9 cellular contexts compared by ENCODE assay signal in the genomic region with DNA sequence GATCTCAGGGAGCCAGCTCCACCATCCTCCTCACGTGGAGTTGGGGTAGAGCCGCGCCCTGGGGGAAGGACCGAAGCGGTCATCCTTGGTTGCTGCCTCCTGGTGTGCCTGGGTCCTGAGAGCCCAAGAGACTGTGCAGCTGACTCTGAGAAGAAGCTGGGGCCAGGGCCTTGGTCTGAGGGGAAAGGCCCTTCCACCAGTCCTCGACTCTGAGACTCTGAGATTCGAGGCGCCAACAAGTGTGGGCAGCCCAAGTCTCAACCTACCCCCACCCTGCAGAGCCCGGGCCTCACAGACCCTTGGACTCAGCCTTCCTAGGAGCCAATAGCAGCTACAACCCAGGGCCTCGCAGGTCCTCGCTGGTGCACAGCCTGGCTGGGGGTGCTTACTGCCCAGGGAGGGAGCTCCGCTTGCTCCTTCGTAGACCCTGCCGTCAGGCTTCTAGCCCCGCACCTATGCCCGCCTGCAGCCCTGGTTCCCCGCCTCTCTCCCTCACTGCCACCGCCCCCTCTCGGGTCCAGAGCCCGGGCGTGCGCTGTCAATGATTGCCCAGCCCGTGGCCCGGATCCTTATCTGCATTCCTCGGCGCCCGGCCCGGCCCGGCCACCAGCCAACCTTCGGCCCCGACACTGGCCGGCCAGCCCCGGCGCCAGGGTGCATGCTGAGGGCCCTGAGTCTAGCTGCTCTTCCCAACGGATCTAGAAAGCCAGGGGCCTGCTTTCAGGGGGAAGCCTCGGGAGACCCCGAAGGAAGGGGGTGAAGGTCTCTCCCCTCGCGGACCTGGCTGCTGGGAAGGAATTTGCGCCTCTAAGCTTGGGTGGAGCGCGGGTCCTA. TPM values are rescaled to one million over a fixed set of nuclear protein-coding genes. Genes with fewer than 3 reads are reported as not detected.
DNase-seq lines count a peak whose midpoint lies in the region; ATAC-seq lines count a peak whose summit lies in the region.
"Had no signal": no experiment of that assay in that cellular context is flagged by ENCODE, and none has a peak within 500 bp of the region (broad histone marks: within the 10 kb centered on the region; RNA-seq: fewer than 3 reads in every experiment).

No MANE protein-coding gene starts in this region.

- H3K4me1 ChIP-seq in iPS-15b (ENCODE audit: control insufficient read depth, insufficient read depth, low read length) (peaks cover 5% of the 10 kb centered on the region), skeletal muscle tissue (ENCODE audit: control insufficient read depth in 3 of 3, insufficient read depth in 3 of 3, low read length in 3 of 3) (peaks cover 25 to 31% (median 29%) of the 10 kb centered on the region in 3 donors)

- H3K27ac Mint-ChIP-seq in T-helper 17 cell, result peak overlapping the region; percentile 62

- H3K4me3 ChIP-seq in iPS-15b (ENCODE audit: low read depth, low read length) (peak overlapping the region; percentile 23), skeletal muscle tissue (ENCODE audit: low read length in 3 of 3) (peak overlapping the region in 2 of 3 donors; percentile 40 to 45)

- H3K27me3 ChIP-seq in iPS-15b (ENCODE audit: control insufficient read depth, insufficient read depth, low read length) (peaks cover 90% of the 10 kb centered on the region), skeletal muscle tissue (ENCODE audit: control insufficient read depth in 3 of 3, insufficient read depth in 3 of 3, low read length in 3 of 3) (peaks cover 78 to 83% (median 80%) of the 10 kb centered on the region in 3 donors)

- ATAC-seq in T-helper 17 cell (no peak), GM21717 (IDR thresholded peaks at IDR 0.05; ENCODE audit: unreplicated experiment) (no peak), GM18520 (IDR thresholded peaks at IDR 0.05; ENCODE audit: unreplicated experiment) (no peak)

- DNase-seq in DMS 273 (lab: John Stamatoyannopoulos, UW; ENCODE audit: unreplicated experiment), result peak; percentile 35
- no peak for DNase-seq in DMS 273 treated with DMSO at 0.1 percent for 48 hours (lab: John Stamatoyannopoulos, UW)
- no peak for DNase-seq in T-helper 17 cell
- no peak for DNase-seq in NAMALWA (ENCODE audit: low spot score)

- peaks cover 9% of the 10 kb centered on the region for H3K36me3 Mint-ChIP-seq in T-helper 17 cell (ENCODE audit: low read depth)

- H3K36me3 ChIP-seq in iPS-15b (ENCODE audit: control insufficient read depth, insufficient read depth, low read length) (no peaks in the 10 kb centered on the region), skeletal muscle tissue (ENCODE audit: control insufficient read depth in 3 of 3, insufficient read depth in 3 of 3, low read length in 3 of 3) (no peaks in the 10 kb centered on the region)

- no peaks in the 10 kb centered on the region for H3K9me3 ChIP-seq in T-helper 17 cell (ENCODE audit: control insufficient read depth, low read length, poor library complexity, severe bottlenecking)
- H3K9me3 ChIP-seq in iPS-15b (ENCODE audit: control insufficient read depth, insufficient read depth, low read length), result no peaks in the 10 kb centered on the region
- no peaks in the 10 kb centered on the region for H3K9me3 ChIP-seq in skeletal muscle tissue (ENCODE audit: control insufficient read depth in 3 of 3, low read length in 3 of 3)

- peaks cover 9% of the 10 kb centered on the region for H3K4me1 Mint-ChIP-seq in T-helper 17 cell

- H3K9ac ChIP-seq in iPS-15b (ENCODE audit: low read depth, low read length) (no peak overlapping the region), skeletal muscle tissue (ENCODE audit: low read depth in 1 of 3, low read length in 3 of 3) (peak overlapping the region in 2 of 3 donors; percentile 14 to 50)

- peak overlapping the region; percentile 84 for H3K4me3 Mint-ChIP-seq in T-helper 17 cell

- H3K27ac ChIP-seq in skeletal muscle tissue (ENCODE audit: low read depth, low read length), result no peak overlapping the region
- H3K27ac ChIP-seq: 22Rv1 had no signal

- peaks cover 77% of the 10 kb centered on the region for H3K27me3 Mint-ChIP-seq in T-helper 17 cell

RNA-seq across cellular contexts. Expression of a gene that starts 2.0 kb away (rescaled TPM):
- total RNA-seq in T-helper 17 cell (not detected), skeletal muscle tissue (not detected)

RNA-seq across cellular contexts. Expression of a gene that starts 17.4 kb away (rescaled TPM):
- total RNA-seq in T-helper 17 cell, result not detected
- not detected for total RNA-seq in skeletal muscle tissue
